9 cellular contexts compared by ENCODE assay signal in the genomic region with DNA sequence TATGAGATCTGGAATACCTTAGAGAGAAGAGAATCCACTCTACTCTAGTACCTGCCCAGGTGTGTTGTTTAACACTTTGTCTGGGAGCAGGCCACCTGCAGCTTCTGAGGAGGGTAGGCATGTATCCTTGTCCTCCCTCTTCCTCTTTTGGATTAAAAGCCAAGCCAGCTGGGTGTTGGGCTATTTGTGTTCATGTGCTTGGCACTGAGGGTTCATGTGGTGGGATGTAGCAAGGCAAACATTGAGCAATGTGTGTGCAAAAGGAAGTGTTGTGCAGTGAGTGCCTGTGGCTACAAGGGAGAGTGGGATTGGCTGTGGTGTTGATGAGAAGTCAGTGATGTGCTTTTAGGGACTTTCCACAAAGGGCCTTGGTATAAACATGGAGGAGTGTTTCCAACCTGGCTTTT. TPM values are rescaled to one million over a fixed set of nuclear protein-coding genes. Genes with fewer than 3 reads are reported as not detected.
DNase-seq lines count a peak whose midpoint lies in the region; ATAC-seq lines count a peak whose summit lies in the region.
"Had no signal": no experiment of that assay in that cellular context is flagged by ENCODE, and none has a peak within 500 bp of the region (broad histone marks: within the 10 kb centered on the region; RNA-seq: fewer than 3 reads in every experiment).

No MANE protein-coding gene starts in this region.

- H3K27ac ChIP-seq in neuronal stem cell (replicated peaks; ENCODE audit: low read length): no peak overlapping the region
- H3K27ac ChIP-seq: 22Rv1 had no signal

- H3K36me3 ChIP-seq in neuronal stem cell (replicated peaks in 1 of 2; ENCODE audit: control insufficient read depth in 2 of 2, insufficient read depth in 2 of 2, low read length in 2 of 2): peaks cover 17 to 58% of the 10 kb centered on the region in 2 donors

- no peak overlapping the region for H3K23ac ChIP-seq in neuronal stem cell (ENCODE audit: low read depth, low read length, poor library complexity)

- H3K4me1 ChIP-seq in neuronal stem cell (ENCODE audit: control insufficient read depth in 2 of 2, insufficient read depth in 1 of 2, low read depth in 1 of 2, low read length in 2 of 2): peaks cover 2 to 3% of the 10 kb centered on the region in 2 donors

- no peak overlapping the region for H3K14ac ChIP-seq in neuronal stem cell (ENCODE audit: low read length)

- peak overlapping the region; percentile 40 for H4K91ac ChIP-seq in neuronal stem cell (ENCODE audit: low read depth, low read length, poor library complexity)

- no peak overlapping the region for H3K9ac ChIP-seq in neuronal stem cell (ENCODE audit: low read depth, low read length, poor library complexity)

- no peak for ATAC-seq in HG02571 (IDR thresholded peaks at IDR 0.05; ENCODE audit: unreplicated experiment)

- H4K8ac ChIP-seq in neuronal stem cell (ENCODE audit: low read depth, low read length): no peak overlapping the region

- no peak overlapping the region for H2BK12ac ChIP-seq in neuronal stem cell (ENCODE audit: low read length)

- H3K4ac ChIP-seq in neuronal stem cell (ENCODE audit: low read length): no peak overlapping the region

- H3K9me3 ChIP-seq in neuronal stem cell (replicated peaks in 1 of 2; ENCODE audit: control insufficient read depth in 2 of 2, insufficient read depth in 1 of 2, low read depth in 1 of 2, low read length in 2 of 2): peaks cover 1 to 2% of the 10 kb centered on the region in 2 donors

- DNase-seq in DMS53 (lab: John Stamatoyannopoulos, UW): peak; percentile 23
- no peak for DNase-seq in DMS53 treated with DMSO at 0.1 percent for 48 hours (lab: John Stamatoyannopoulos, UW; ENCODE audit: unreplicated experiment)
- peak; percentile 76 for DNase-seq in NCI-H226
- peak; percentile 29 to 34 for DNase-seq in dermis microvascular lymphatic vessel endothelial cell (ENCODE audit: low read depth in 2 of 2)
- no peak for DNase-seq in neuronal stem cell (ENCODE audit: low spot score)
- DNase-seq in NCI-H2196 (lab: John Stamatoyannopoulos, UW; ENCODE audit: unreplicated experiment): no peak
- no peak for DNase-seq in epidermal melanocyte (ENCODE audit: insufficient read length, low spot score)

- H2AFZ ChIP-seq in neuronal stem cell (ENCODE audit: low read length): no peak overlapping the region

- H2AK5ac ChIP-seq in neuronal stem cell (ENCODE audit: low read depth, low read length): no peak overlapping the region

- no peak overlapping the region for H2BK120ac ChIP-seq in neuronal stem cell (ENCODE audit: low read depth, low read length)

- no peak overlapping the region for H2BK15ac ChIP-seq in neuronal stem cell (ENCODE audit: low read length)

- no peak overlapping the region for H3K18ac ChIP-seq in neuronal stem cell (ENCODE audit: low read length)

- no peak overlapping the region for H3K4me3 ChIP-seq in neuronal stem cell (ENCODE audit: low read length in 2 of 2)

- peaks cover 4% of the 10 kb centered on the region for H3K79me1 ChIP-seq in neuronal stem cell (ENCODE audit: low read depth, low read length)

- H2BK5ac ChIP-seq in neuronal stem cell (ENCODE audit: low read length): no peak overlapping the region

- no peak overlapping the region for H3K4me2 ChIP-seq in neuronal stem cell (ENCODE audit: insufficient read depth, low read length, poor library complexity, severe bottlenecking)

- no peaks in the 10 kb centered on the region for H3K27me3 ChIP-seq in neuronal stem cell (ENCODE audit: control insufficient read depth in 3 of 3, insufficient read depth in 3 of 3, low read depth in 1 of 3, low read length in 3 of 3)

RNA-seq across cellular contexts. Expression of a gene that starts 23.0 kb away (rescaled TPM):
- total RNA-seq in dermis microvascular lymphatic vessel endothelial cell: 5.4 and 7.3 TPM in 2 replicates
- 51.6 TPM for polyA plus RNA-seq in neuronal stem cell (2013, experiment 1 of 2)
- polyA plus RNA-seq in neuronal stem cell (2013, experiment 2 of 2): 49.0 TPM

RNA-seq across cellular contexts. Expression of a gene that starts 48.3 kb away (rescaled TPM):
- 6.2 and 19.2 TPM in 2 replicates for total RNA-seq in dermis microvascular lymphatic vessel endothelial cell
- 0.99 TPM for polyA plus RNA-seq in neuronal stem cell (2013, experiment 1 of 2)
- 0.84 TPM for polyA plus RNA-seq in neuronal stem cell (2013, experiment 2 of 2)

Comparison
In these comparisons a context has a peak if more than half of its experiments do, and no peak if none do; other contexts are left out.
1. DNase-seq: peak in DMS53 (single experiment), NCI-H226 (single experiment) and dermis microvascular lymphatic vessel endothelial cell (2 of 2); none in DMS53 treated with DMSO at 0.1 percent for 48 hours (single experiment), neuronal stem cell (single experiment), NCI-H2196 (single experiment) and epidermal melanocyte (single experiment).